In genomic region chr7:2209146-2209960, GRCh38 we compare ENCODE assay signal across 8 cellular contexts. TPM values are rescaled to one million over a fixed set of nuclear protein-coding genes. Genes with fewer than 3 reads are reported as not detected.
DNase-seq lines count a peak whose midpoint lies in the region; ATAC-seq and TF ChIP-seq lines count a peak whose summit lies in the region.

No MANE protein-coding gene starts in this region.

- H3K27ac ChIP-seq in OCI-LY7 (ENCODE audit: low read depth, low read length, poor library complexity, severe bottlenecking) = no peak overlapping the region

- DNase-seq in ACHN (peak; percentile 65), OCI-LY7 (ENCODE audit: low spot score) (peak; percentile 67), globus pallidus (ENCODE audit: low spot score) (peak; percentile 68), pons (ENCODE audit: low spot score) (peak; percentile 61)
- peak; percentile 59 for DNase-seq in activated naive CD4-positive, alpha-beta T cell treated with anti-CD3 and anti-CD28 coated beads for 36 hours

- H3K4me2 ChIP-seq in OCI-LY7 (ENCODE audit: low read length) = no peak overlapping the region

- CTCF ChIA-PET in OCI-LY7 (lab: Charles Lee; ENCODE audit: unreplicated experiment) = no interaction called here
- CTCF ChIA-PET in activated naive CD4-positive, alpha-beta T cell treated with anti-CD3 and anti-CD28 coated beads for 36 hours (lab: Charles Lee) = interaction anchor here (0.6 kb wide), 2 partner anchors 25 to 188 kb away, joined by 3 read pairs; no protein-coding TSS in a partner anchor

- peak; percentile 88 for TF ChIP-seq CTCF in GM12873 (IDR thresholded peaks at IDR 0.05; ENCODE audit: insufficient read depth, low read depth, low read length, missing control alignments)
- TF ChIP-seq CTCF in OCI-LY7 (conservative IDR thresholded peaks at IDR 0.05; ENCODE audit: low read length) = peak; percentile 78

- H3K36me3 Mint-ChIP-seq in activated naive CD4-positive, alpha-beta T cell treated with anti-CD3 and anti-CD28 coated beads for 36 hours (ENCODE audit: low read depth) = peaks cover 28% of the 10 kb centered on the region

- no peaks in the 10 kb centered on the region for H3K4me1 Mint-ChIP-seq in activated naive CD4-positive, alpha-beta T cell treated with anti-CD3 and anti-CD28 coated beads for 36 hours (ENCODE audit: low read depth)

- H3K9me3 Mint-ChIP-seq in activated naive CD4-positive, alpha-beta T cell treated with anti-CD3 and anti-CD28 coated beads for 36 hours = no peaks in the 10 kb centered on the region

- H3K4me3 ChIP-seq in OCI-LY7 (ENCODE audit: low read depth, low read length, poor library complexity, severe bottlenecking) = no peak overlapping the region

- POLR2A ChIA-PET in OCI-LY7 (lab: Charles Lee) = no interaction called here

- H3K4me3 Mint-ChIP-seq in activated naive CD4-positive, alpha-beta T cell treated with anti-CD3 and anti-CD28 coated beads for 36 hours = no peak overlapping the region

- intact Hi-C loops in OCI-LY7 (cut with micrococcal nuclease; ENCODE audit: unreplicated experiment) = loop anchor here (1.0 to 5.0 kb wide), 2 partner anchors 109 to 632 kb away; no protein-coding TSS in a partner anchor
- intact Hi-C loops in activated naive CD4-positive, alpha-beta T cell treated with anti-CD3 and anti-CD28 coated beads for 36 hours (cut with micrococcal nuclease) = no loop called here

- H4K20me1 ChIP-seq in OCI-LY7 (ENCODE audit: insufficient read depth, low read length) = no peaks in the 10 kb centered on the region

- no peaks in the 10 kb centered on the region for H3K79me2 ChIP-seq in OCI-LY7 (ENCODE audit: insufficient read depth, low read depth, low read length)

- ATAC-seq in HG03045 (IDR thresholded peaks at IDR 0.05; ENCODE audit: unreplicated experiment) (peak; percentile 61), HG02884 (IDR thresholded peaks at IDR 0.05; ENCODE audit: unreplicated experiment) (no peak)

- H2AFZ ChIP-seq in OCI-LY7 (ENCODE audit: low read length) = no peak overlapping the region

- H3K27me3 Mint-ChIP-seq in activated naive CD4-positive, alpha-beta T cell treated with anti-CD3 and anti-CD28 coated beads for 36 hours (ENCODE audit: low read depth) = no peaks in the 10 kb centered on the region

- no peaks in the 10 kb centered on the region for H3K9me2 ChIP-seq in OCI-LY7 (ENCODE audit: insufficient read depth, low read length)

- in situ Hi-C loops in ACHN (cut with HindIII; ENCODE audit: low pct_ligation_motif_present, low pct_unique_long_range_greater_than_20kb, low sequenced_read_pairs) = no loop called here

- no TSS peak for BruUV-seq in OCI-LY7 (replicated peaks; lab: Mats Ljungman, UMichigan)

- H3K27ac Mint-ChIP-seq in activated naive CD4-positive, alpha-beta T cell treated with anti-CD3 and anti-CD28 coated beads for 36 hours = no peak overlapping the region

- no peaks in the 10 kb centered on the region for H3K9me3 ChIP-seq in OCI-LY7 (ENCODE audit: low read length)

- H3K36me3 ChIP-seq in OCI-LY7 (ENCODE audit: insufficient read depth, low read length) = peaks cover 74% of the 10 kb centered on the region

- H3K4me1 ChIP-seq in OCI-LY7 (ENCODE audit: insufficient read depth, low read length, poor library complexity, severe bottlenecking) = peaks cover under 1% of the 10 kb centered on the region

RNA-seq across cellular contexts. Expression of gene MAD1L1, which starts 23.4 kb away (rescaled TPM):
- 65.3 and 125 TPM in 2 replicates for total RNA-seq in OCI-LY7 (2014; rRNA removed; shearing (Covaris generic))
- 58.3 and 60.9 TPM in 2 replicates for total RNA-seq in OCI-LY7 (2022)
- total RNA-seq in activated naive CD4-positive, alpha-beta T cell treated with anti-CD3 and anti-CD28 coated beads for 36 hours = 10 to 100 TPM; 37.5 to 40.2 TPM

RNA-seq across cellular contexts. Expression of gene MRM2, which starts 32.7 kb away (rescaled TPM):
- 45.1 and 49.3 TPM in 2 replicates for total RNA-seq in OCI-LY7 (2014; rRNA removed; shearing (Covaris generic))
- 45.1 and 52.3 TPM in 2 replicates for total RNA-seq in OCI-LY7 (2022)
- total RNA-seq in activated naive CD4-positive, alpha-beta T cell treated with anti-CD3 and anti-CD28 coated beads for 36 hours = 10 to 100 TPM; 21.0 to 24.0 TPM

RNA-seq across cellular contexts. Expression of gene NUDT1, which starts 32.7 kb away (rescaled TPM):
- total RNA-seq in OCI-LY7 (2014; rRNA removed; shearing (Covaris generic)) = 117 and 124 TPM in 2 replicates
- total RNA-seq in OCI-LY7 (2022) = 78.2 and 88.4 TPM in 2 replicates
- 100 to 1,000 TPM; 115 to 118 TPM for total RNA-seq in activated naive CD4-positive, alpha-beta T cell treated with anti-CD3 and anti-CD28 coated beads for 36 hours
